In genomic region chr17:51764387-51764971, GRCh38 we compare ENCODE assay signal across 8 cellular contexts.
DNase-seq lines count a peak whose midpoint lies in the region; ATAC-seq and TF ChIP-seq lines count a peak whose summit lies in the region.

No MANE protein-coding gene starts in this region.

- H3K36me3 Mint-ChIP-seq in T-helper 2 cell treated with Interferon-gamma antibody and Interleukin-4, amounts not matched to agents 5 μg/mL and 100 μg/mL, for 36 hours (ENCODE audit: low read depth), result no peaks in the 10 kb centered on the region

- no peak overlapping the region for H3K27ac Mint-ChIP-seq in T-helper 2 cell treated with Interferon-gamma antibody and Interleukin-4, amounts not matched to agents 5 μg/mL and 100 μg/mL, for 36 hours

- H3K27me3 ChIP-seq in brain microvascular endothelial cell (replicated peaks), result no peaks in the 10 kb centered on the region

- H3K27me3 Mint-ChIP-seq in T-helper 2 cell treated with Interferon-gamma antibody and Interleukin-4, amounts not matched to agents 5 μg/mL and 100 μg/mL, for 36 hours (ENCODE audit: low read depth), result peaks cover 3% of the 10 kb centered on the region

- no peaks in the 10 kb centered on the region for H3K9me3 Mint-ChIP-seq in T-helper 2 cell treated with Interferon-gamma antibody and Interleukin-4, amounts not matched to agents 5 μg/mL and 100 μg/mL, for 36 hours

- DNase-seq in AG09319 (ENCODE audit: extremely low read depth, low read depth) (no peak), NCI-H187 treated with DMSO at 0.1 percent for 48 hours (lab: John Stamatoyannopoulos, UW) (peak; percentile 57), brain microvascular endothelial cell (peak; percentile 35), iris pigment epithelial cell (ENCODE audit: low read depth) (peak; percentile 63)
- DNase-seq in T-helper 2 cell treated with Interferon-gamma antibody and Interleukin-4, amounts not matched to agents 5 μg/mL and 100 μg/mL, for 36 hours (ENCODE audit: low spot score), result peak; percentile 27
- DNase-seq in stimulated activated CD4-positive, alpha-beta T cell treated with anti-CD3 and anti-CD28 coated beads, Interleukin-1b, Interleukin-23, amount 100 ng/mL, for 4 hours (ENCODE audit: low read depth in 2 of 2), result peak; percentile 1 to 20

- no peaks in the 10 kb centered on the region for H3K36me3 ChIP-seq in brain microvascular endothelial cell (replicated peaks)

- in situ Hi-C loops in brain microvascular endothelial cell (cut with HindIII; ENCODE audit: low pct_ligation_motif_present, low sequenced_read_pairs), result no loop called here

- no peak overlapping the region for H3K27ac ChIP-seq in brain microvascular endothelial cell

- TF ChIP-seq CTCF in AG09319 (IDR thresholded peaks at IDR 0.05; ENCODE audit: low read depth, low read length) (peak; percentile 75), brain microvascular endothelial cell (IDR thresholded peaks at IDR 0.05; ENCODE audit: low read depth, low read length, missing control alignments) (peak; percentile 91)

- no peak overlapping the region for H3K4me3 ChIP-seq in brain microvascular endothelial cell (ENCODE audit: low read depth, low read length)

- no peak overlapping the region for H3K4me3 Mint-ChIP-seq in T-helper 2 cell treated with Interferon-gamma antibody and Interleukin-4, amounts not matched to agents 5 μg/mL and 100 μg/mL, for 36 hours

- ATAC-seq in GM18519 (IDR thresholded peaks at IDR 0.05; ENCODE audit: low FRiP score, unreplicated experiment) (peak; percentile 94), HG02970 (IDR thresholded peaks at IDR 0.05; ENCODE audit: low FRiP score, unreplicated experiment) (peak; percentile 93)

- H3K4me1 Mint-ChIP-seq in T-helper 2 cell treated with Interferon-gamma antibody and Interleukin-4, amounts not matched to agents 5 μg/mL and 100 μg/mL, for 36 hours (ENCODE audit: low read depth), result peaks cover 3% of the 10 kb centered on the region
